Comparison of ENCODE assay signal across 14 cellular contexts in genomic region chr3:11605398-11605797, GRCh38. TPM values are rescaled to one million over a fixed set of nuclear protein-coding genes. Genes with fewer than 3 reads are reported as not detected.
DNase-seq lines count a peak whose midpoint lies in the region; ATAC-seq, FAIRE-seq and TF ChIP-seq lines count a peak whose summit lies in the region.
"Had no signal": no experiment of that assay in that cellular context is flagged by ENCODE, and none has a peak within 500 bp of the region (broad histone marks: within the 10 kb centered on the region; RNA-seq: fewer than 3 reads in every experiment).

No MANE protein-coding gene starts in this region.

- no peaks in the 10 kb centered on the region for H3K9me3 Mint-ChIP-seq in activated CD4-positive, alpha-beta T cell treated with anti-CD3 and anti-CD28 coated beads, Interleukin-2, amount 10 ng/mL, durations not matched to agents 24 days and 14 days
- H3K9me3 Mint-ChIP-seq in astrocyte (ENCODE audit: unreplicated experiment): peaks cover 2% of the 10 kb centered on the region
- no peaks in the 10 kb centered on the region for H3K9me3 Mint-ChIP-seq in naive thymus-derived CD8-positive, alpha-beta T cell

- H3K9me3 ChIP-seq in astrocyte (ENCODE audit: insufficient read depth, low read depth, low read length) (no peaks in the 10 kb centered on the region), tibial artery (no peaks in the 10 kb centered on the region), lower lobe of right lung (no peaks in the 10 kb centered on the region)

- no peak overlapping the region for H3K9ac ChIP-seq in astrocyte (ENCODE audit: low read length)

- TF ChIP-seq CTCF in astrocyte (IDR thresholded peaks at IDR 0.05; ENCODE audit: insufficient read depth, low read depth, low read length) (no peak), tibial artery (IDR thresholded peaks at IDR 0.05) (no peak), D721Med (IDR thresholded peaks at IDR 0.05; ENCODE audit: insufficient read depth, missing control alignments) (no peak), lower lobe of right lung (IDR thresholded peaks at IDR 0.05) (no peak)

- peak overlapping the region; percentile 50 for H3K27ac ChIP-seq in astrocyte (ENCODE audit: low read depth, low read length)
- H3K27ac ChIP-seq in tibial artery: peak overlapping the region; percentile 47 to 91
- H3K27ac ChIP-seq in lower lobe of right lung: no peak overlapping the region

- POLR2A ChIA-PET in naive thymus-derived CD8-positive, alpha-beta T cell (lab: Charles Lee): interaction anchor here (1.3 kb wide), 1 partner anchor 38 kb away, joined by 3 read pairs; the partner anchor contains the start of gene VGLL4

- peaks cover 50% of the 10 kb centered on the region for H4K20me1 ChIP-seq in astrocyte (ENCODE audit: insufficient read depth, low read length)

- H3K4me1 ChIP-seq in astrocyte (ENCODE audit: insufficient read depth, low read length) (peaks cover 74% of the 10 kb centered on the region), tibial artery (peaks cover 7 to 89% (median 56%) of the 10 kb centered on the region in 4 donors), lower lobe of right lung (peaks cover 48% of the 10 kb centered on the region)

- H2AFZ ChIP-seq in astrocyte (ENCODE audit: low read depth, low read length): no peak overlapping the region

- peaks cover 29% of the 10 kb centered on the region for H3K4me1 Mint-ChIP-seq in activated CD4-positive, alpha-beta T cell treated with anti-CD3 and anti-CD28 coated beads, Interleukin-2, amount 10 ng/mL, durations not matched to agents 24 days and 14 days
- peaks cover 82% of the 10 kb centered on the region for H3K4me1 Mint-ChIP-seq in astrocyte (ENCODE audit: low read depth, unreplicated experiment)
- H3K4me1 Mint-ChIP-seq in naive thymus-derived CD8-positive, alpha-beta T cell: peaks cover 28 to 75% (median 70%) of the 10 kb centered on the region in 4 donors

- no peak overlapping the region for H3K4me3 Mint-ChIP-seq in activated CD4-positive, alpha-beta T cell treated with anti-CD3 and anti-CD28 coated beads, Interleukin-2, amount 10 ng/mL, durations not matched to agents 24 days and 14 days
- no peak overlapping the region for H3K4me3 Mint-ChIP-seq in astrocyte (ENCODE audit: unreplicated experiment)
- H3K4me3 Mint-ChIP-seq in naive thymus-derived CD8-positive, alpha-beta T cell: no peak overlapping the region

- intact Hi-C loops in activated CD4-positive, alpha-beta T cell treated with anti-CD3 and anti-CD28 coated beads, Interleukin-2, amount 10 ng/mL, durations not matched to agents 24 days and 14 days (cut with micrococcal nuclease): no loop called here
- intact Hi-C loops in tibial artery (cut with DNase I; ENCODE audit: low total_unique reads): no loop called here
- intact Hi-C loops in lower lobe of right lung (cut with DNase I): no loop called here

- H3K4me2 ChIP-seq in astrocyte (ENCODE audit: low read length): no peak overlapping the region

- H3K27me3 Mint-ChIP-seq in activated CD4-positive, alpha-beta T cell treated with anti-CD3 and anti-CD28 coated beads, Interleukin-2, amount 10 ng/mL, durations not matched to agents 24 days and 14 days: no peaks in the 10 kb centered on the region
- H3K27me3 Mint-ChIP-seq in astrocyte (ENCODE audit: low read depth, unreplicated experiment): no peaks in the 10 kb centered on the region
- no peaks in the 10 kb centered on the region for H3K27me3 Mint-ChIP-seq in naive thymus-derived CD8-positive, alpha-beta T cell

- peaks cover 4% of the 10 kb centered on the region for H3K36me3 ChIP-seq in astrocyte (ENCODE audit: insufficient read depth, low read length)
- no peaks in the 10 kb centered on the region for H3K36me3 ChIP-seq in tibial artery
- peaks cover 16% of the 10 kb centered on the region for H3K36me3 ChIP-seq in lower lobe of right lung

- no peaks in the 10 kb centered on the region for H3K27me3 ChIP-seq in astrocyte (ENCODE audit: insufficient read depth, low read length)
- no peaks in the 10 kb centered on the region for H3K27me3 ChIP-seq in tibial artery
- H3K27me3 ChIP-seq in lower lobe of right lung (ENCODE audit: low read depth): no peaks in the 10 kb centered on the region

- DNase-seq in activated CD4-positive, alpha-beta T cell treated with anti-CD3 and anti-CD28 coated beads, Interleukin-2, amount 10 ng/mL, durations not matched to agents 24 days and 14 days: no peak
- no peak for DNase-seq in activated CD4-positive, alpha-beta T cell treated with anti-CD3 and anti-CD28 coated beads for 48 hours
- no peak for DNase-seq in astrocyte (ENCODE audit: low read depth)
- no peak for DNase-seq in naive thymus-derived CD8-positive, alpha-beta T cell
- DNase-seq in tibial artery: no peak
- DNase-seq in D721Med (ENCODE audit: insufficient read length, low spot score): no peak
- DNase-seq in lower lobe of right lung: no peak
- DNase-seq in mesenteric fat pad (ENCODE audit: low spot score): no peak
- DNase-seq: 8988T; hypothalamus; left colon; NCI-H1092; stimulated activated naive CD4-positive, alpha-beta T cell treated with Interleukin-2 at 50 U/mL for 16 hours had no signal

- FAIRE-seq in astrocyte (lab: Jason Lieb, UNC) (no peak), D721Med (lab: Jason Lieb, UNC) (no peak)
- FAIRE-seq: GM12892 had no signal

- no peak for ATAC-seq in naive thymus-derived CD8-positive, alpha-beta T cell
- no peak for ATAC-seq in lower lobe of right lung
- ATAC-seq: left colon had no signal

- H3K36me3 Mint-ChIP-seq in activated CD4-positive, alpha-beta T cell treated with anti-CD3 and anti-CD28 coated beads, Interleukin-2, amount 10 ng/mL, durations not matched to agents 24 days and 14 days (ENCODE audit: low read depth): peaks cover 36% of the 10 kb centered on the region
- H3K36me3 Mint-ChIP-seq in astrocyte (ENCODE audit: low read depth, unreplicated experiment): peaks cover 21% of the 10 kb centered on the region
- peaks cover 0 to 31% (median 12%) of the 10 kb centered on the region in 3 donors for H3K36me3 Mint-ChIP-seq in naive thymus-derived CD8-positive, alpha-beta T cell

- H3K4me3 ChIP-seq in astrocyte (ENCODE audit: insufficient read depth, low read depth, low read length): no peak overlapping the region
- H3K4me3 ChIP-seq in tibial artery: no peak overlapping the region
- H3K4me3 ChIP-seq in lower lobe of right lung: no peak overlapping the region

- H3K79me2 ChIP-seq in astrocyte (ENCODE audit: insufficient read depth, low read length): peaks cover 92% of the 10 kb centered on the region

- H3K27ac Mint-ChIP-seq in activated CD4-positive, alpha-beta T cell treated with anti-CD3 and anti-CD28 coated beads, Interleukin-2, amount 10 ng/mL, durations not matched to agents 24 days and 14 days: peak overlapping the region; percentile 36
- peak overlapping the region; percentile 93 for H3K27ac Mint-ChIP-seq in astrocyte (ENCODE audit: unreplicated experiment)
- H3K27ac Mint-ChIP-seq in naive thymus-derived CD8-positive, alpha-beta T cell: peak overlapping the region in 6 of 10 donors; percentile 0 to 64 (median 18)

RNA-seq across cellular contexts. Expression of gene VGLL4, which starts 38.3 kb away (rescaled TPM):
- 43.4 and 44.0 TPM in 2 replicates for total RNA-seq in activated CD4-positive, alpha-beta T cell treated with anti-CD3 and anti-CD28 coated beads, Interleukin-2, amount 10 ng/mL, durations not matched to agents 24 days and 14 days
- total RNA-seq in astrocyte (69.7 and 70.3 TPM in 2 replicates), lower lobe of right lung (45.5 TPM), mesenteric fat pad (57.5 TPM)
- total RNA-seq in naive thymus-derived CD8-positive, alpha-beta T cell: 10 to 100 TPM; 28.9 to 31.3 TPM
- polyA plus RNA-seq in naive thymus-derived CD8-positive, alpha-beta T cell: 10 to 100 TPM; 19.3 to 25.7 (median 20.5) TPM

Comparison
In these comparisons a context has a peak if more than half of its experiments do, and no peak if none do; other contexts are left out.
1. H3K27ac Mint-ChIP-seq: peak in every context shown above with its lines; median percentile 93 in astrocyte; 36 in activated CD4-positive, alpha-beta T cell treated with anti-CD3 and anti-CD28 coated beads, Interleukin-2, amount 10 ng/mL, durations not matched to agents 24 days and 14 days; 18 in naive thymus-derived CD8-positive, alpha-beta T cell.